ENCODE assay signal across 11 cellular contexts in genomic region chr15:100764778-100765457, GRCh38.
DNase-seq lines count a peak whose midpoint lies in the region; ATAC-seq and TF ChIP-seq lines count a peak whose summit lies in the region.
"Had no signal": no experiment of that assay in that cellular context is flagged by ENCODE, and none has a peak within 500 bp of the region (broad histone marks: within the 10 kb centered on the region; RNA-seq: fewer than 3 reads in every experiment).

No MANE protein-coding gene starts in this region.

- no peak overlapping the region for H3K4me3 Mint-ChIP-seq in stimulated activated naive B cell treated with anti-CD40 and anti-IgM and Interleukin-4, amounts not matched to agents 10 μg/mL and 1 μg/mL and 100 μg/mL, for 72 hours
- H3K4me3 Mint-ChIP-seq: activated CD8-positive, alpha-beta T cell treated with anti-CD3 and anti-CD28 coated beads for 36 hours; naive B cell had no signal

- no peaks in the 10 kb centered on the region for H3K9me2 ChIP-seq in PC-3 (replicated peaks; ENCODE audit: low read length)

- H2AFZ ChIP-seq in PC-3 (ENCODE audit: low read length): 0 out of 2 replicates have a peak overlapping the region, but pooled peaks have one; percentile 22

- no peak overlapping the region for H3K9ac ChIP-seq in PC-3 (ENCODE audit: low read length)

- no peaks in the 10 kb centered on the region for H3K9me3 ChIP-seq in PC-3 (ENCODE audit: low read length)
- H3K9me3 ChIP-seq: heart right ventricle had no signal

- peaks cover 14% of the 10 kb centered on the region for H3K4me1 ChIP-seq in PC-3 (ENCODE audit: insufficient read depth, low read length)

- TF ChIP-seq CTCF in PC-3 (conservative IDR thresholded peaks at IDR 0.05; ENCODE audit: low read depth, low read length): no peak
- no peak for TF ChIP-seq CTCF in fibroblast of the aortic adventitia (IDR thresholded peaks at IDR 0.05; ENCODE audit: insufficient read depth, low read length)

- H3K4me1 Mint-ChIP-seq in stimulated activated naive B cell treated with anti-CD40 and anti-IgM and Interleukin-4, amounts not matched to agents 10 μg/mL and 1 μg/mL and 100 μg/mL, for 72 hours: no peaks in the 10 kb centered on the region

- H3K27ac Mint-ChIP-seq in stimulated activated naive B cell treated with anti-CD40 and anti-IgM and Interleukin-4, amounts not matched to agents 10 μg/mL and 1 μg/mL and 100 μg/mL, for 72 hours: peak overlapping the region; percentile 15
- H3K27ac Mint-ChIP-seq: activated CD8-positive, alpha-beta T cell treated with anti-CD3 and anti-CD28 coated beads for 36 hours had no signal

- no peaks in the 10 kb centered on the region for H3K27me3 ChIP-seq in PC-3 (ENCODE audit: low read length)

- H3K4me2 ChIP-seq in PC-3 (ENCODE audit: low read length): no peak overlapping the region

- no peaks in the 10 kb centered on the region for H3K9me3 Mint-ChIP-seq in stimulated activated naive B cell treated with anti-CD40 and anti-IgM and Interleukin-4, amounts not matched to agents 10 μg/mL and 1 μg/mL and 100 μg/mL, for 72 hours
- H3K9me3 Mint-ChIP-seq: activated CD8-positive, alpha-beta T cell treated with anti-CD3 and anti-CD28 coated beads for 36 hours; naive B cell had no signal

- no peaks in the 10 kb centered on the region for H3K79me2 ChIP-seq in PC-3 (ENCODE audit: low read length)

- no peaks in the 10 kb centered on the region for H4K20me1 ChIP-seq in PC-3 (ENCODE audit: low read length)

- CTCF ChIA-PET in PC-3 (lab: Charles Lee): no interaction called here

- intact Hi-C loops in PC-3 (cut with micrococcal nuclease): no loop called here

- peaks cover 21 to 43% of the 10 kb centered on the region in 2 donors for H3K27me3 Mint-ChIP-seq in stimulated activated naive B cell treated with anti-CD40 and anti-IgM and Interleukin-4, amounts not matched to agents 10 μg/mL and 1 μg/mL and 100 μg/mL, for 72 hours

- no peak overlapping the region for H3K27ac ChIP-seq in PC-3 (ENCODE audit: low read length)
- H3K27ac ChIP-seq: heart right ventricle had no signal

- no peaks in the 10 kb centered on the region for H3K36me3 Mint-ChIP-seq in stimulated activated naive B cell treated with anti-CD40 and anti-IgM and Interleukin-4, amounts not matched to agents 10 μg/mL and 1 μg/mL and 100 μg/mL, for 72 hours
- H3K36me3 Mint-ChIP-seq: naive B cell had no signal

- POLR2A ChIA-PET in PC-3 (lab: Charles Lee; ENCODE audit: unreplicated experiment): no interaction called here

- H3K4me3 ChIP-seq in PC-3 (ENCODE audit: low read length): no peak overlapping the region
- no peak overlapping the region for H3K4me3 ChIP-seq in fibroblast of the aortic adventitia (ENCODE audit: low read depth, low read length)
- H3K4me3 ChIP-seq: heart right ventricle had no signal

- DNase-seq in NCI-H2196 (lab: John Stamatoyannopoulos, UW; ENCODE audit: unreplicated experiment): peak; percentile 22
- no peak for DNase-seq in NCI-H2196 treated with DMSO at 0.1 percent for 48 hours (lab: John Stamatoyannopoulos, UW; ENCODE audit: unreplicated experiment)
- DNase-seq in PC-3: peak; percentile 35
- peak; percentile 78 for DNase-seq in fibroblast of the aortic adventitia (ENCODE audit: low read depth)
- DNase-seq in stimulated activated naive B cell treated with anti-CD40 and anti-IgM and Interleukin-4, amounts not matched to agents 10 μg/mL and 1 μg/mL and 100 μg/mL, for 72 hours: no peak
- DNase-seq: activated CD8-positive, alpha-beta T cell treated with anti-CD3 and anti-CD28 coated beads for 36 hours; heart right ventricle; naive B cell had no signal

- H3K36me3 ChIP-seq in PC-3 (ENCODE audit: low read depth, low read length): no peaks in the 10 kb centered on the region
- H3K36me3 ChIP-seq: heart right ventricle had no signal

- peak; percentile 45 for ATAC-seq in PC-3
- ATAC-seq in stimulated activated naive B cell treated with anti-CD40 and anti-IgM and Interleukin-4, amounts not matched to agents 10 μg/mL and 1 μg/mL and 100 μg/mL, for 72 hours (replicated peaks): no peak
- no peak for ATAC-seq in GM18520 (IDR thresholded peaks at IDR 0.05; ENCODE audit: unreplicated experiment)
- ATAC-seq in GM21515 (IDR thresholded peaks at IDR 0.05; ENCODE audit: unreplicated experiment): no peak
- ATAC-seq in HG02623 (IDR thresholded peaks at IDR 0.05; ENCODE audit: unreplicated experiment): no peak
- ATAC-seq: activated CD8-positive, alpha-beta T cell treated with anti-CD3 and anti-CD28 coated beads for 36 hours had no signal

- BruUV-seq in PC-3 (replicated peaks; lab: Mats Ljungman, UMichigan): no TSS peak

- H3F3A ChIP-seq in PC-3 (ENCODE audit: low read length, unreplicated experiment): no peaks in the 10 kb centered on the region

Comparison
In these comparisons a context has a peak if more than half of its experiments do, and no peak if none do; other contexts are left out.
1. DNase-seq: peak in NCI-H2196 (single experiment), PC-3 (single experiment) and fibroblast of the aortic adventitia (single experiment); none in NCI-H2196 treated with DMSO at 0.1 percent for 48 hours (single experiment) and stimulated activated naive B cell treated with anti-CD40 and anti-IgM and Interleukin-4, amounts not matched to agents 10 μg/mL and 1 μg/mL and 100 μg/mL, for 72 hours (single experiment).